In genomic region chr11:108498046-108498815, GRCh38 we compare ENCODE assay signal across 1 cellular context.
TF ChIP-seq lines count a peak whose summit lies in the region.

A gene with protein sequence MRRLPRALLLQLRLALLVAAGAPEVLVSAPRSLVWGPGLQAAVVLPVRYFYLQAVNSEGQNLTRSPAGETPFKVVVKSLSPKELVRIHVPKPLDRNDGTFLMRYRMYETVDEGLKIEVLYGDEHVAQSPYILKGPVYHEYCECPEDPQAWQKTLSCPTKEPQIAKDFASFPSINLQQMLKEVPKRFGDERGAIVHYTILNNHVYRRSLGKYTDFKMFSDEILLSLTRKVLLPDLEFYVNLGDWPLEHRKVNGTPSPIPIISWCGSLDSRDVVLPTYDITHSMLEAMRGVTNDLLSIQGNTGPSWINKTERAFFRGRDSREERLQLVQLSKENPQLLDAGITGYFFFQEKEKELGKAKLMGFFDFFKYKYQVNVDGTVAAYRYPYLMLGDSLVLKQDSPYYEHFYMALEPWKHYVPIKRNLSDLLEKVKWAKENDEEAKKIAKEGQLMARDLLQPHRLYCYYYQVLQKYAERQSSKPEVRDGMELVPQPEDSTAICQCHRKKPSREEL (minus strand): TSS chr11:108498384. CDS start chr11:108498366, 18 bp downstream.

TF ChIP-seq in HepG2, 621 proteins besides CTCF, POLR2A, EP300 and RAD21 (continued from another document and continues in another):
- TF ChIP-seq HMGXB3 (CRISPR knock-in tag; IDR thresholded peaks at IDR 0.05; ENCODE audit: borderline replicate concordance) (no peak), E2F1 (CRISPR knock-in tag; IDR thresholded peaks at IDR 0.05) (peak; percentile 96), ZNF230 (CRISPR knock-in tag; IDR thresholded peaks at IDR 0.05) (no peak), PHF20 (CRISPR knock-in tag; IDR thresholded peaks at IDR 0.05) (no peak), TOPORS (CRISPR knock-in tag; IDR thresholded peaks at IDR 0.05) (no peak), REPIN1 (CRISPR knock-in tag; IDR thresholded peaks at IDR 0.05; ENCODE audit: borderline replicate concordance, low read depth) (no peak), ZNF883 (CRISPR knock-in tag; IDR thresholded peaks at IDR 0.05; ENCODE audit: not compliant biosample characterization) (peak; percentile 44), ZNF546 (CRISPR knock-in tag; conservative IDR thresholded peaks at IDR 0.05) (no peak), ZNF740 (CRISPR knock-in tag; IDR thresholded peaks at IDR 0.05) (0 out of 2 replicates have a peak, but pooled peaks have one; percentile 52), SAP130 (CRISPR knock-in tag; IDR thresholded peaks at IDR 0.05; ENCODE audit: low read depth) (no peak), ZNF225 (CRISPR knock-in tag; IDR thresholded peaks at IDR 0.05) (no peak), ZNF3 (CRISPR knock-in tag; IDR thresholded peaks at IDR 0.05) (no peak), SUZ12 (IDR thresholded peaks at IDR 0.05; ENCODE audit: low read depth, low read length) (no peak), ZNF292 (CRISPR knock-in tag; IDR thresholded peaks at IDR 0.05; ENCODE audit: borderline replicate concordance, low read depth) (peak; percentile 7; the same call in 1 of the 2 replicates), NBN (conservative IDR thresholded peaks at IDR 0.05) (no peak), MAF1 (CRISPR knock-in tag; IDR thresholded peaks at IDR 0.05; ENCODE audit: borderline replicate concordance) (no peak), ZNF572 (CRISPR knock-in tag; IDR thresholded peaks at IDR 0.05) (no peak), ZNF333 (CRISPR knock-in tag; IDR thresholded peaks at IDR 0.05; ENCODE audit: borderline replicate concordance) (peak; percentile 40; the same call in 1 of the 2 replicates), CEBPZ (IDR thresholded peaks at IDR 0.05; ENCODE audit: low read length) (no peak), NFKB2 (CRISPR knock-in tag; IDR thresholded peaks at IDR 0.05; ENCODE audit: borderline replicate concordance) (no peak), MXI1 (IDR thresholded peaks at IDR 0.05; ENCODE audit: borderline replicate concordance, low read depth, low read length) (no peak), TGIF2 (CRISPR knock-in tag; IDR thresholded peaks at IDR 0.05) (no peak), ZNF550 (CRISPR knock-in tag; IDR thresholded peaks at IDR 0.05; ENCODE audit: borderline replicate concordance) (no peak), ZNF567 (CRISPR knock-in tag; IDR thresholded peaks at IDR 0.05; ENCODE audit: borderline replicate concordance) (no peak), RORA (CRISPR knock-in tag; IDR thresholded peaks at IDR 0.05) (no peak), ZNF644 (CRISPR knock-in tag; IDR thresholded peaks at IDR 0.05; ENCODE audit: low read depth) (no peak), FOXK1 (CRISPR knock-in tag; IDR thresholded peaks at IDR 0.05; ENCODE audit: borderline replicate concordance, low read depth) (no peak), EED (CRISPR knock-in tag; IDR thresholded peaks at IDR 0.05) (no peak), ZNF326 (CRISPR knock-in tag; IDR thresholded peaks at IDR 0.05; ENCODE audit: borderline replicate concordance) (no peak), ZNF556 (CRISPR knock-in tag; IDR thresholded peaks at IDR 0.05; ENCODE audit: borderline replicate concordance) (no peak), SSRP1 (CRISPR knock-in tag; IDR thresholded peaks at IDR 0.05) (no peak), BHLHE40 (IDR thresholded peaks at IDR 0.05; ENCODE audit: low read length) (no peak), TEF (CRISPR knock-in tag; IDR thresholded peaks at IDR 0.05) (no peak; the same call in 1 of the 2 replicates), SMARCC2 (IDR thresholded peaks at IDR 0.05) (no peak), EHMT2 (IDR thresholded peaks at IDR 0.05; ENCODE audit: borderline replicate concordance, low read depth, low read length) (no peak), SMAD3 (CRISPR knock-in tag; IDR thresholded peaks at IDR 0.05) (no peak)
- TF ChIP-seq, protein P1, sequence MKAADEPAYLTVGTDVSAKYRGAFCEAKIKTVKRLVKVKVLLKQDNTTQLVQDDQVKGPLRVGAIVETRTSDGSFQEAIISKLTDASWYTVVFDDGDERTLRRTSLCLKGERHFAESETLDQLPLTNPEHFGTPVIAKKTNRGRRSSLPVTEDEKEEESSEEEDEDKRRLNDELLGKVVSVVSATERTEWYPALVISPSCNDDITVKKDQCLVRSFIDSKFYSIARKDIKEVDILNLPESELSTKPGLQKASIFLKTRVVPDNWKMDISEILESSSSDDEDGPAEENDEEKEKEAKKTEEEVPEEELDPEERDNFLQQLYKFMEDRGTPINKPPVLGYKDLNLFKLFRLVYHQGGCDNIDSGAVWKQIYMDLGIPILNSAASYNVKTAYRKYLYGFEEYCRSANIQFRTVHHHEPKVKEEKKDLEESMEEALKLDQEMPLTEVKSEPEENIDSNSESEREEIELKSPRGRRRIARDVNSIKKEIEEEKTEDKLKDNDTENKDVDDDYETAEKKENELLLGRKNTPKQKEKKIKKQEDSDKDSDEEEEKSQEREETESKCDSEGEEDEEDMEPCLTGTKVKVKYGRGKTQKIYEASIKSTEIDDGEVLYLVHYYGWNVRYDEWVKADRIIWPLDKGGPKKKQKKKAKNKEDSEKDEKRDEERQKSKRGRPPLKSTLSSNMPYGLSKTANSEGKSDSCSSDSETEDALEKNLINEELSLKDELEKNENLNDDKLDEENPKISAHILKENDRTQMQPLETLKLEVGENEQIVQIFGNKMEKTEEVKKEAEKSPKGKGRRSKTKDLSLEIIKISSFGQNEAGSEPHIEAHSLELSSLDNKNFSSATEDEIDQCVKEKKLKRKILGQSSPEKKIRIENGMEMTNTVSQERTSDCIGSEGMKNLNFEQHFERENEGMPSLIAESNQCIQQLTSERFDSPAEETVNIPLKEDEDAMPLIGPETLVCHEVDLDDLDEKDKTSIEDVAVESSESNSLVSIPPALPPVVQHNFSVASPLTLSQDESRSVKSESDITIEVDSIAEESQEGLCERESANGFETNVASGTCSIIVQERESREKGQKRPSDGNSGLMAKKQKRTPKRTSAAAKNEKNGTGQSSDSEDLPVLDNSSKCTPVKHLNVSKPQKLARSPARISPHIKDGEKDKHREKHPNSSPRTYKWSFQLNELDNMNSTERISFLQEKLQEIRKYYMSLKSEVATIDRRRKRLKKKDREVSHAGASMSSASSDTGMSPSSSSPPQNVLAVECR (CRISPR knock-in tag; IDR thresholded peaks at IDR 0.05; ENCODE audit: borderline replicate concordance): 0 out of 2 replicates have a peak, but pooled peaks have one; percentile 45
- TF ChIP-seq, protein P2, sequence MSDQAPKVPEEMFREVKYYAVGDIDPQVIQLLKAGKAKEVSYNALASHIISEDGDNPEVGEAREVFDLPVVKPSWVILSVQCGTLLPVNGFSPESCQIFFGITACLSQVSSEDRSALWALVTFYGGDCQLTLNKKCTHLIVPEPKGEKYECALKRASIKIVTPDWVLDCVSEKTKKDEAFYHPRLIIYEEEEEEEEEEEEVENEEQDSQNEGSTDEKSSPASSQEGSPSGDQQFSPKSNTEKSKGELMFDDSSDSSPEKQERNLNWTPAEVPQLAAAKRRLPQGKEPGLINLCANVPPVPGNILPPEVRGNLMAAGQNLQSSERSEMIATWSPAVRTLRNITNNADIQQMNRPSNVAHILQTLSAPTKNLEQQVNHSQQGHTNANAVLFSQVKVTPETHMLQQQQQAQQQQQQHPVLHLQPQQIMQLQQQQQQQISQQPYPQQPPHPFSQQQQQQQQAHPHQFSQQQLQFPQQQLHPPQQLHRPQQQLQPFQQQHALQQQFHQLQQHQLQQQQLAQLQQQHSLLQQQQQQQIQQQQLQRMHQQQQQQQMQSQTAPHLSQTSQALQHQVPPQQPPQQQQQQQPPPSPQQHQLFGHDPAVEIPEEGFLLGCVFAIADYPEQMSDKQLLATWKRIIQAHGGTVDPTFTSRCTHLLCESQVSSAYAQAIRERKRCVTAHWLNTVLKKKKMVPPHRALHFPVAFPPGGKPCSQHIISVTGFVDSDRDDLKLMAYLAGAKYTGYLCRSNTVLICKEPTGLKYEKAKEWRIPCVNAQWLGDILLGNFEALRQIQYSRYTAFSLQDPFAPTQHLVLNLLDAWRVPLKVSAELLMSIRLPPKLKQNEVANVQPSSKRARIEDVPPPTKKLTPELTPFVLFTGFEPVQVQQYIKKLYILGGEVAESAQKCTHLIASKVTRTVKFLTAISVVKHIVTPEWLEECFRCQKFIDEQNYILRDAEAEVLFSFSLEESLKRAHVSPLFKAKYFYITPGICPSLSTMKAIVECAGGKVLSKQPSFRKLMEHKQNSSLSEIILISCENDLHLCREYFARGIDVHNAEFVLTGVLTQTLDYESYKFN (CRISPR knock-in tag; conservative IDR thresholded peaks at IDR 0.05): no peak
- TF ChIP-seq, protein P3, sequence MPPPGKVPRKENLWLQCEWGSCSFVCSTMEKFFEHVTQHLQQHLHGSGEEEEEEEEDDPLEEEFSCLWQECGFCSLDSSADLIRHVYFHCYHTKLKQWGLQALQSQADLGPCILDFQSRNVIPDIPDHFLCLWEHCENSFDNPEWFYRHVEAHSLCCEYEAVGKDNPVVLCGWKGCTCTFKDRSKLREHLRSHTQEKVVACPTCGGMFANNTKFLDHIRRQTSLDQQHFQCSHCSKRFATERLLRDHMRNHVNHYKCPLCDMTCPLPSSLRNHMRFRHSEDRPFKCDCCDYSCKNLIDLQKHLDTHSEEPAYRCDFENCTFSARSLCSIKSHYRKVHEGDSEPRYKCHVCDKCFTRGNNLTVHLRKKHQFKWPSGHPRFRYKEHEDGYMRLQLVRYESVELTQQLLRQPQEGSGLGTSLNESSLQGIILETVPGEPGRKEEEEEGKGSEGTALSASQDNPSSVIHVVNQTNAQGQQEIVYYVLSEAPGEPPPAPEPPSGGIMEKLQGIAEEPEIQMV (CRISPR knock-in tag; IDR thresholded peaks at IDR 0.05; ENCODE audit: low read depth): peak; percentile 71; the same call in 1 of the 2 replicates
- TF ChIP-seq, protein P4, sequence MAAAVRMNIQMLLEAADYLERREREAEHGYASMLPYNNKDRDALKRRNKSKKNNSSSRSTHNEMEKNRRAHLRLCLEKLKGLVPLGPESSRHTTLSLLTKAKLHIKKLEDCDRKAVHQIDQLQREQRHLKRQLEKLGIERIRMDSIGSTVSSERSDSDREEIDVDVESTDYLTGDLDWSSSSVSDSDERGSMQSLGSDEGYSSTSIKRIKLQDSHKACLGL (CRISPR knock-in tag; IDR thresholded peaks at IDR 0.05): peak; percentile 86; the same call in 1 of the 2 replicates
